In the genomic region with DNA sequence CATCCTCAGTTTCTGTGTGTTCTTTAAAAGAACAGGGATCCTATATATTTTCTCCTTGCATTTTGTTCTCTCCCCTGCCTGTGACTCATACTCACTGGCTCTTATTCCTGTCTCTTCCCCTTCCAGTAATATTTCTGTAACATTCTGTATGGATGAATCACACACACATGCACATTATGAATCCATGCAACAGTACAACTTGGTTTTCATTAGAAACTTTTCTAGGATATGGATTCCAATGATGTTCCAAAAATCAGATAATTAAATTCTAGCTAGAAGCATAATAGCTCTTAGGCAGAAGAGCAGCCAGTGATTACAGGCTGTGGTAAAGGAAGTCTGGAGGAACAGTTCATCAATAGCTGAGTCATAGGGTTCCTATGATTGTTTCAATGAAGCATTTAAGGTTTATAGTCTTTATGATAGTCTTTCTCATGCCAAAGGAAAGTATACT, we compare ENCODE assay signal across 10 cellular contexts.
DNase-seq lines count a peak whose midpoint lies in the region; ATAC-seq, FAIRE-seq and TF ChIP-seq lines count a peak whose summit lies in the region.
"Had no signal": no experiment of that assay in that cellular context is flagged by ENCODE, and none has a peak within 500 bp of the region (broad histone marks: within the 10 kb centered on the region; RNA-seq: fewer than 3 reads in every experiment).

No MANE protein-coding gene starts in this region.

- H3K27ac ChIP-seq in epithelial cell of prostate = peak overlapping the region; percentile 94
- H3K27ac ChIP-seq: HL-60 had no signal

- peak overlapping the region; percentile 94 for H3K27ac Mint-ChIP-seq in osteocyte (ENCODE audit: unreplicated experiment)

- H3K4me3 Mint-ChIP-seq in osteocyte (ENCODE audit: unreplicated experiment) = peak overlapping the region; percentile 4

- peaks cover 3% of the 10 kb centered on the region for H3K9me3 Mint-ChIP-seq in osteocyte (ENCODE audit: unreplicated experiment)

- DNase-seq in AG20443 (ENCODE audit: low spot score) (peak; percentile 77), RCC 7860 (ENCODE audit: low spot score) (peak; percentile 87), epithelial cell of prostate (ENCODE audit: low read depth, low spot score) (peak; percentile 54), osteocyte (ENCODE audit: extremely low spot score, unreplicated experiment) (no peak), NK-92 (lab: John Stamatoyannopoulos, UW; ENCODE audit: unreplicated experiment) (no peak), NCI-H146 (lab: John Stamatoyannopoulos, UW) (no peak)
- DNase-seq: retina had no signal

- no peaks in the 10 kb centered on the region for H3K36me3 Mint-ChIP-seq in osteocyte (ENCODE audit: unreplicated experiment)

- no peaks in the 10 kb centered on the region for H3K27me3 Mint-ChIP-seq in osteocyte (ENCODE audit: unreplicated experiment)

- ATAC-seq in HG03108 (IDR thresholded peaks at IDR 0.05; ENCODE audit: unreplicated experiment) (no peak), HG03354 (IDR thresholded peaks at IDR 0.05; ENCODE audit: poor library complexity, severe bottlenecking, unreplicated experiment) (no peak)

- peaks cover 45% of the 10 kb centered on the region for H3K4me1 Mint-ChIP-seq in osteocyte (ENCODE audit: unreplicated experiment)

- FAIRE-seq in RCC 7860 (lab: Jason Lieb, UNC) = peak; percentile 95

- TF ChIP-seq CTCF in osteocyte (IDR thresholded peaks at IDR 0.05) = no peak

Comparison
In these comparisons a context has a peak if more than half of its experiments do, and no peak if none do; other contexts are left out.
1. DNase-seq: peak in AG20443 (single experiment), RCC 7860 (single experiment) and epithelial cell of prostate (single experiment); none in osteocyte (single experiment), NK-92 (single experiment) and NCI-H146 (single experiment).